ENCODE assay signal across 26 cellular contexts in the genomic region with DNA sequence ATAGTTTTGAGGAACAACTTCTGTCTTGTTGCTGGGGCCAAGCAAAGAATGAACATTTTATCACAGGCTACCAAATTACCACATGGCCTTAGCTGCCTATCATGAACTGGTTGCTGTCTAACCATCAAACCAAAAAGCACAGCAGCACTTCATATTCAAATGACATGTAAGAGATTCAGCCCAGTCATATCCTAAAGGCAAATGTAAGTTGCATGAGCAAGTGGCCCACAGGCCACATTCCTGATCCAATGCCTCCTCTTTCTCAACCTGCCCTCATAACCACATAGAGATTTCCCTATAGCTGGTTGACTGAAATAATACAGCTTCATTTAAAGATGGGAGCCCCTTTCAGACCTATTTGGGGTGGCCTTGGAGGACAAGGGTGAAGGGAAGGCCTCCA.
"Had no signal": no experiment of that assay in that cellular context is flagged by ENCODE, and none has a peak within 500 bp of the region (broad histone marks: within the 10 kb centered on the region; RNA-seq: fewer than 3 reads in every experiment).

No MANE protein-coding gene starts in this region.

- H3K27me3 ChIP-seq: colonic mucosa, foreskin keratinocyte, gastroesophageal sphincter, heart left ventricle, hepatocyte, right lobe of liver, suprapubic skin, thyroid gland had no signal

- H3K36me3 Mint-ChIP-seq: memory B cell; mesothelial cell of epicardium; naive B cell; natural killer cell treated with Interleukin-12 subunit alpha and Interleukin-12 subunit beta and Interleukin-15 and Interleukin-18, amount 100 ng/mL, for 72 hours; type B pancreatic cell had no signal

- H3K27ac Mint-ChIP-seq: memory B cell; mesothelial cell of epicardium; naive B cell; natural killer cell treated with Interleukin-12 subunit alpha and Interleukin-12 subunit beta and Interleukin-15 and Interleukin-18, amount 100 ng/mL, for 72 hours; progenitor cell of endocrine pancreas; stimulated activated naive CD8-positive, alpha-beta T cell treated with anti-CD3 and anti-CD28 coated beads, Interleukin-15, amount 100 ng/mL, for 72 hours; type B pancreatic cell had no signal

- H2AFZ ChIP-seq: hepatocyte, parathyroid adenoma had no signal

- DNase-seq: colonic mucosa; heart left ventricle; kidney; mucosa of descending colon; naive B cell; right lobe of liver; small intestine; stimulated activated CD4-positive, alpha-beta T cell treated with anti-CD3 and anti-CD28 coated beads, Interleukin-15, amount 100 ng/mL, for 24 hours; stimulated activated CD4-positive, alpha-beta T cell treated with anti-CD3 and anti-CD28 coated beads, Interleukin-4, amount 100 ng/mL, for 1 hour; stimulated activated CD8-positive, alpha-beta memory T cell treated with anti-CD3 and anti-CD28 coated beads, Interleukin-4, amount 100 ng/mL, for 48 hours; stimulated activated naive CD4-positive, alpha-beta T cell; stimulated activated naive CD8-positive, alpha-beta T cell treated with anti-CD3 and anti-CD28 coated beads, Interleukin-15, amount 100 ng/mL, for 72 hours; thyroid gland had no signal

- H3K4me1 Mint-ChIP-seq: naive B cell; neural crest cell; stimulated activated naive CD8-positive, alpha-beta T cell treated with anti-CD3 and anti-CD28 coated beads, Interleukin-15, amount 100 ng/mL, for 72 hours had no signal

- H3K79me2 ChIP-seq: hepatocyte, parathyroid adenoma had no signal

- H3K4me3 Mint-ChIP-seq: memory B cell; mesothelial cell of epicardium; naive B cell; natural killer cell treated with Interleukin-12 subunit alpha and Interleukin-12 subunit beta and Interleukin-15 and Interleukin-18, amount 100 ng/mL, for 72 hours; neural crest cell; stimulated activated naive CD8-positive, alpha-beta T cell treated with anti-CD3 and anti-CD28 coated beads, Interleukin-15, amount 100 ng/mL, for 72 hours; type B pancreatic cell had no signal

- H3K4me3 ChIP-seq: colonic mucosa, gastroesophageal sphincter, heart left ventricle, hepatocyte, lung, mucosa of descending colon, right lobe of liver, suprapubic skin, thyroid gland had no signal

- H3K9me3 ChIP-seq: colonic mucosa, gastroesophageal sphincter, heart left ventricle, mucosa of descending colon, right lobe of liver, suprapubic skin, thyroid gland had no signal

- H3K27me3 Mint-ChIP-seq: natural killer cell treated with Interleukin-12 subunit alpha and Interleukin-12 subunit beta and Interleukin-15 and Interleukin-18, amount 100 ng/mL, for 72 hours; progenitor cell of endocrine pancreas; type B pancreatic cell had no signal

- H3K36me3 ChIP-seq: colonic mucosa, gastroesophageal sphincter, heart left ventricle, right lobe of liver, suprapubic skin, thyroid gland had no signal

- H3K9ac ChIP-seq: parathyroid adenoma had no signal

- H3K4me2 ChIP-seq: hepatocyte had no signal

- H3K9me3 Mint-ChIP-seq: memory B cell, mesothelial cell of epicardium, neural crest cell, type B pancreatic cell had no signal

- H3K4me1 ChIP-seq: colonic mucosa, foreskin keratinocyte, gastroesophageal sphincter, heart left ventricle, parathyroid adenoma, right lobe of liver, suprapubic skin, thyroid gland had no signal

- H3K27ac ChIP-seq: colonic mucosa, epithelial cell of prostate, foreskin keratinocyte, gastroesophageal sphincter, heart left ventricle, hepatocyte, parathyroid adenoma, right lobe of liver, suprapubic skin, thyroid gland had no signal
